In genomic region chr5:157912621-157913325, GRCh38 we compare ENCODE assay signal across 8 cellular contexts. TPM values are rescaled to one million over a fixed set of nuclear protein-coding genes. Genes with fewer than 3 reads are reported as not detected.
DNase-seq lines count a peak whose midpoint lies in the region; ATAC-seq and TF ChIP-seq lines count a peak whose summit lies in the region.

No MANE protein-coding gene starts in this region.

- WGBS in mesenchymal stem cell, result 83% methylated on average over 10 of the region's 10 CpGs

- no peak overlapping the region for H2AK5ac ChIP-seq in mesenchymal stem cell (ENCODE audit: low read length, severe bottlenecking)

- DNase-seq in A673 (ENCODE audit: low spot score) (peak; percentile 65), uterus (no peak), mesenchymal stem cell (no peak), KG1 (lab: John Stamatoyannopoulos, UW) (no peak), caudate nucleus (lab: John Stamatoyannopoulos, UW) (no peak)

- H2BK5ac ChIP-seq in mesenchymal stem cell (ENCODE audit: low read depth, low read length, poor library complexity, severe bottlenecking), result no peak overlapping the region

- BruUV-seq in A673 (replicated peaks; lab: Mats Ljungman, UMichigan), result no TSS peak

- no peak overlapping the region for H3K23ac ChIP-seq in mesenchymal stem cell (ENCODE audit: low read length in 2 of 2)

- peak overlapping the region in 1 of 2 donors; percentile 35 for H3K9ac ChIP-seq in duodenal mucosa (ENCODE audit: low read depth in 1 of 2, low read length in 2 of 2)
- no peak overlapping the region for H3K9ac ChIP-seq in mesenchymal stem cell (ENCODE audit: low read length)

- H3K79me1 ChIP-seq in mesenchymal stem cell (replicated peaks; ENCODE audit: low read length, poor library complexity, severe bottlenecking), result no peaks in the 10 kb centered on the region

- H3K27me3 ChIP-seq in A673 (replicated peaks; ENCODE audit: insufficient read depth, low read depth, low read length, poor library complexity), result no peaks in the 10 kb centered on the region
- H3K27me3 ChIP-seq in duodenal mucosa (ENCODE audit: control insufficient read depth in 1 of 2, insufficient read depth in 2 of 2, low read length in 2 of 2), result no peaks in the 10 kb centered on the region
- no peaks in the 10 kb centered on the region for H3K27me3 ChIP-seq in uterus
- no peaks in the 10 kb centered on the region for H3K27me3 ChIP-seq in mesenchymal stem cell (ENCODE audit: control insufficient read depth in 1 of 2, insufficient read depth in 1 of 2, low read length in 2 of 2)

- H3K9me3 ChIP-seq in A673 (ENCODE audit: low read depth, low read length, poor library complexity, severe bottlenecking) (no peaks in the 10 kb centered on the region), duodenal mucosa (ENCODE audit: control insufficient read depth in 1 of 2, low read length in 2 of 2) (no peaks in the 10 kb centered on the region), uterus (no peaks in the 10 kb centered on the region), mesenchymal stem cell (ENCODE audit: control insufficient read depth, low read length) (no peaks in the 10 kb centered on the region)

- H4K8ac ChIP-seq in mesenchymal stem cell (ENCODE audit: low read length), result no peak overlapping the region

- H3K4me3 ChIP-seq in A673 (ENCODE audit: low read depth, low read length, poor library complexity, severe bottlenecking) (no peak overlapping the region), duodenal mucosa (ENCODE audit: low read depth in 1 of 2, low read length in 2 of 2) (no peak overlapping the region), uterus (no peak overlapping the region), mesenchymal stem cell (ENCODE audit: insufficient read depth in 1 of 2, low read depth in 1 of 2, low read length in 2 of 2) (no peak overlapping the region)

- no peak overlapping the region for H3K4ac ChIP-seq in mesenchymal stem cell (ENCODE audit: low read depth in 1 of 2, low read length in 2 of 2)

- H3K36me3 ChIP-seq in A673 (ENCODE audit: insufficient read depth, low read length, poor library complexity, severe bottlenecking) (no peaks in the 10 kb centered on the region), duodenal mucosa (ENCODE audit: control insufficient read depth in 1 of 2, insufficient read depth in 2 of 2, low read length in 2 of 2) (no peaks in the 10 kb centered on the region), uterus (no peaks in the 10 kb centered on the region), mesenchymal stem cell (ENCODE audit: control insufficient read depth in 1 of 2, insufficient read depth in 2 of 2, low read depth in 1 of 2, low read length in 2 of 2) (no peaks in the 10 kb centered on the region)

- no peak overlapping the region for H3K4me2 ChIP-seq in mesenchymal stem cell (ENCODE audit: low read length, poor library complexity, severe bottlenecking)

- H4K91ac ChIP-seq in mesenchymal stem cell (ENCODE audit: low read length), result no peak overlapping the region

- CTCF ChIA-PET in A673 (lab: Charles Lee), result no interaction called here

- no peak overlapping the region for H2BK12ac ChIP-seq in mesenchymal stem cell (ENCODE audit: low read length in 2 of 2)

- intact Hi-C loops in A673 (cut with micrococcal nuclease; ENCODE audit: unreplicated experiment) (no loop called here), uterus (cut with DNase I; ENCODE audit: low total_unique reads) (no loop called here)

- TF ChIP-seq POLR2A in uterus (IDR thresholded peaks at IDR 0.05), result no peak

- ATAC-seq in GM21360 (IDR thresholded peaks at IDR 0.05; ENCODE audit: unreplicated experiment) (peak; percentile 82), HG03520 (IDR thresholded peaks at IDR 0.05; ENCODE audit: unreplicated experiment) (peak; percentile 89)

- H3K14ac ChIP-seq in mesenchymal stem cell (ENCODE audit: low read length in 2 of 2), result no peak overlapping the region

- POLR2A ChIA-PET in A673 (lab: Charles Lee; ENCODE audit: low non-redundant PET), result no interaction called here

- H2AFZ ChIP-seq in mesenchymal stem cell (ENCODE audit: low read depth, low read length), result no peak overlapping the region

- peaks cover 5% of the 10 kb centered on the region for H3K4me1 ChIP-seq in A673 (ENCODE audit: insufficient read depth, low read length, poor library complexity, severe bottlenecking)
- peaks cover 40 to 48% of the 10 kb centered on the region in 2 donors for H3K4me1 ChIP-seq in duodenal mucosa (ENCODE audit: control insufficient read depth in 1 of 2, insufficient read depth in 2 of 2, low read length in 2 of 2)
- H3K4me1 ChIP-seq in uterus, result no peaks in the 10 kb centered on the region
- H3K4me1 ChIP-seq in mesenchymal stem cell (ENCODE audit: control insufficient read depth, insufficient read depth, low read depth, low read length), result no peaks in the 10 kb centered on the region

- H3K27ac ChIP-seq in A673 (ENCODE audit: low read depth, low read length, poor library complexity, severe bottlenecking) (no peak overlapping the region), duodenal mucosa (ENCODE audit: low read depth, low read length) (peak overlapping the region; percentile 54), uterus (no peak overlapping the region), mesenchymal stem cell (ENCODE audit: low read length, poor library complexity, severe bottlenecking) (no peak overlapping the region), caudate nucleus (ENCODE audit: low read depth, low read length) (no peak overlapping the region)

- TF ChIP-seq CTCF in A673 (conservative IDR thresholded peaks at IDR 0.05; ENCODE audit: low read depth, low read length) (no peak), uterus (IDR thresholded peaks at IDR 0.05) (no peak)

- H2BK15ac ChIP-seq in mesenchymal stem cell (ENCODE audit: low read depth, poor library complexity, severe bottlenecking), result no peak overlapping the region

- no peak overlapping the region for H2BK120ac ChIP-seq in mesenchymal stem cell (ENCODE audit: low read depth, low read length)

- no peak overlapping the region for H3K18ac ChIP-seq in mesenchymal stem cell (ENCODE audit: low read depth in 1 of 2, low read length in 2 of 2)

RNA-seq across cellular contexts. Expression of gene CLINT1, which starts 53.8 kb away (rescaled TPM):
- total RNA-seq in A673 (2021), result 69.6 and 71.4 TPM in 2 replicates
- 10 to 100 TPM; 36.6 to 96.0 (median 55.3) TPM for total RNA-seq in uterus
- 61.1 TPM for polyA plus RNA-seq in mesenchymal stem cell (2013, experiment 1 of 2)
- polyA plus RNA-seq in mesenchymal stem cell (2013, experiment 2 of 2), result 61.0 TPM
